22 cellular contexts compared by ENCODE assay signal in the genomic region with DNA sequence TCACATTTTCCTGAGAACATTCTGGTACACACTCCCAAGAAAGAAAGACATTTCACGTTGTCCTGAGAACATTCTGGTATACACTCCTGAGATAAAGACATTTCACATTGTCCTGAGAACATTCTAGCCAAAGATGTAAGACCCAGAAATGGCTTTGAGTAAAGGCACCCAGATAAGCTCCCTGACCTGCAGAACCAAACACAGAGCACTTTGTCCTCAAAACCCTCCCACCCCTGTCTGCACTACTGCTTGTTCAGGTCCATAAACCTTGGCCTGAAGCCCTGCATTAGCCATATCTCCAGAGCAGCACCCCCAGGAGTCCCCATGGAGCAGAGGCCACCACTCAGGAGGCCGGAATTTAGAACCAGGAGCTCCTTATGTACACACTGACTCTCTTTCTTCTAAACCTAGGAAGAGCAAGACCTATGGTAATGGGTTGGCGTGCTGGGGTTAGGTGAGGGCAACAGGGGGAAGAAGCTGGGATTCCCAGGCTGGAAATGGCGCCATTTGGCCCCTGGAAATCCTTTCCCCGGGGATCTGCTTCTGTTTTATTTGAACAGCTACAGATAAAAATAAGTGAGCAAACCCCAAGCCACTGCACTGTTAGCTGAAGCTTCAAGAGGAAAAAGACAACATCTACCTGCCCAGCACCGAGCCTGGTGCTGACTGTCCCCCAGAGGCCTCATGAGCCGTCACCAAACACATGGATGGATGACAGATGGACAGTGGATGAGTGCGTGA. TPM values are rescaled to one million over a fixed set of nuclear protein-coding genes. Genes with fewer than 3 reads are reported as not detected.
DNase-seq lines count a peak whose midpoint lies in the region; ATAC-seq, FAIRE-seq and TF ChIP-seq lines count a peak whose summit lies in the region.
"Had no signal": no experiment of that assay in that cellular context is flagged by ENCODE, and none has a peak within 500 bp of the region (broad histone marks: within the 10 kb centered on the region; RNA-seq: fewer than 3 reads in every experiment).

No MANE protein-coding gene starts in this region.

- FAIRE-seq in H54 (lab: Jason Lieb, UNC): peak; percentile 52
- FAIRE-seq: G401.6, GM18507, K562 had no signal

- H3K27me3 ChIP-seq in AG04450 (ENCODE audit: control insufficient read depth, insufficient read depth, low read length) (no peaks in the 10 kb centered on the region), trophoblast cell (ENCODE audit: insufficient read depth, low read length) (no peaks in the 10 kb centered on the region)
- H3K27me3 ChIP-seq: transverse colon had no signal

- DNase-seq in AG04450 (ENCODE audit: low read depth, low spot score) (no peak), H54 (ENCODE audit: insufficient read length, low spot score) (no peak), coronary artery (ENCODE audit: low spot score) (peak; percentile 41), trophoblast cell (no peak), globus pallidus (ENCODE audit: low spot score) (no peak), NCI-H2107 treated with DMSO at 0.1 percent for 48 hours (lab: John Stamatoyannopoulos, UW; ENCODE audit: unreplicated experiment) (no peak)
- DNase-seq: activated B cell treated with CpG ODN at 0.5 μM for 24 hours; aorta; CD4-positive, CD25-positive, alpha-beta regulatory T cell; DMS 273 treated with DMSO at 0.1 percent for 48 hours; mesenchymal stem cell; MM.1S; naive B cell; NCI-H1436 treated with DMSO at 0.1 percent for 48 hours; NCI-H524 treated with DMSO at 0.1 percent for 48 hours; stimulated activated CD4-positive, alpha-beta T cell treated with anti-CD3 and anti-CD28 coated beads, Interleukin-12 subunit alpha, Interleukin-12 subunit beta, amount 100 ng/mL, for 4 hours; stimulated activated CD4-positive, alpha-beta T cell treated with anti-CD3 and anti-CD28 coated beads, Interleukin-4, amount 100 ng/mL, for 4 hours; transverse colon had no signal

- H3K79me1 ChIP-seq in trophoblast cell (ENCODE audit: low read length): no peaks in the 10 kb centered on the region

- H3K4ac ChIP-seq in trophoblast cell (ENCODE audit: low read depth, low read length): no peak overlapping the region

- TF ChIP-seq POLR2A in H54 (IDR thresholded peaks at IDR 0.05; ENCODE audit: low read depth, low read length): no peak

- no peak overlapping the region for H3K23ac ChIP-seq in trophoblast cell (ENCODE audit: low read length)

- WGBS in trophoblast cell (ENCODE audit: extremely low coverage, insufficient coverage, insufficient read length): no CpG with 5 or more reads among the region's 8 CpGs

- H3K4me1 ChIP-seq in trophoblast cell (ENCODE audit: control insufficient read depth in 1 of 2, insufficient read depth in 2 of 2, low read length in 2 of 2): peaks cover 0 to 2% of the 10 kb centered on the region in 2 experiments

- no peak overlapping the region for H2BK12ac ChIP-seq in trophoblast cell (ENCODE audit: low read length)

- TF ChIP-seq CTCF in AG04450 (IDR thresholded peaks at IDR 0.05; ENCODE audit: low read depth, low read length): no peak
- no peak for TF ChIP-seq CTCF in coronary artery (IDR thresholded peaks at IDR 0.05)

- H3K4me3 ChIP-seq in AG04450 (ENCODE audit: low read depth, low read length) (no peak overlapping the region), coronary artery (no peak overlapping the region), trophoblast cell (ENCODE audit: low read depth, low read length) (peak overlapping the region; percentile 49)
- H3K4me3 ChIP-seq: K562, transverse colon had no signal

- H2BK5ac ChIP-seq in trophoblast cell (ENCODE audit: low read depth, low read length, poor library complexity): no peak overlapping the region

- no peaks in the 10 kb centered on the region for H3K79me2 ChIP-seq in trophoblast cell (ENCODE audit: control insufficient read depth, insufficient read depth, low read length, poor library complexity)

- ATAC-seq in GM18909 (IDR thresholded peaks at IDR 0.05; ENCODE audit: poor library complexity, unreplicated experiment): no peak
- ATAC-seq: K562 had no signal

- peaks cover 0 to 2% of the 10 kb centered on the region in 2 experiments for H3K36me3 ChIP-seq in trophoblast cell (ENCODE audit: control insufficient read depth in 1 of 2, insufficient read depth in 2 of 2, low read length in 2 of 2)

- H3K18ac ChIP-seq in trophoblast cell (ENCODE audit: low read length): no peak overlapping the region

- POLR2A ChIA-PET in AG04450 (lab: Yijun Ruan, JAX): no interaction called here

- H4K8ac ChIP-seq in trophoblast cell (ENCODE audit: low read depth, low read length): no peak overlapping the region

- peaks cover 4% of the 10 kb centered on the region; the same call in 1 of the 2 replicates for H3K9me3 ChIP-seq in AG04450 (ENCODE audit: control insufficient read depth, insufficient read depth, low read length)
- H3K9me3 ChIP-seq in trophoblast cell (ENCODE audit: insufficient read depth, low read depth, low read length): no peaks in the 10 kb centered on the region
- H3K9me3 ChIP-seq: transverse colon had no signal

- CTCF ChIA-PET in AG04450 (lab: Charles Lee): no interaction called here

- no peak overlapping the region for H3K14ac ChIP-seq in trophoblast cell (ENCODE audit: low read length)

- no peak overlapping the region for H3K9ac ChIP-seq in trophoblast cell (ENCODE audit: low read length)

- H2AFZ ChIP-seq in trophoblast cell (ENCODE audit: insufficient read depth, low read length, poor library complexity): no peak overlapping the region

- H3K4me2 ChIP-seq in trophoblast cell (ENCODE audit: low read length): no peak overlapping the region

- H2BK120ac ChIP-seq in trophoblast cell (ENCODE audit: insufficient read depth, low read length, poor library complexity): no peak overlapping the region

- no peak overlapping the region for H4K12ac ChIP-seq in trophoblast cell (ENCODE audit: low read depth, low read length)

- H2AK5ac ChIP-seq in trophoblast cell (ENCODE audit: low read length): no peak overlapping the region

- H3K27ac ChIP-seq in AG04450 (ENCODE audit: low read depth, low read length): peak overlapping the region; percentile 52
- no peak overlapping the region for H3K27ac ChIP-seq in coronary artery
- no peak overlapping the region for H3K27ac ChIP-seq in trophoblast cell (ENCODE audit: low read depth, low read length)

- no peak overlapping the region for H4K91ac ChIP-seq in trophoblast cell (ENCODE audit: low read depth, low read length)

RNA-seq across cellular contexts. Expression of a gene that starts 13.7 kb away (rescaled TPM):
- polyA plus RNA-seq in AG04450 (2011; rRNA removed): 356 and 455 TPM in 2 replicates
- polyA minus RNA-seq in AG04450 (2011; rRNA and poly(A)+ RNA removed): 131 and 182 TPM in 2 replicates
- 15.7 and 17.6 TPM in 2 replicates for polyA plus RNA-seq in trophoblast cell (2013)
